Comparison of ENCODE assay signal across 19 cellular contexts in genomic region chr6:3870528-3870925, GRCh38.
"Had no signal": no experiment of that assay in that cellular context is flagged by ENCODE, and none has a peak within 500 bp of the region (broad histone marks: within the 10 kb centered on the region; RNA-seq: fewer than 3 reads in every experiment).

No MANE protein-coding gene starts in this region.

- H3K4me3 ChIP-seq: breast epithelium, left lung, prostate gland, thyroid gland had no signal

- H3K9me3 Mint-ChIP-seq: activated B cell treated with CpG ODN at 0.5 μM for 24 hours; activated naive CD8-positive, alpha-beta T cell treated with anti-CD3 and anti-CD28 coated beads, Interleukin-2, amount 10 ng/mL, durations not matched to agents 7 days and 5 days; memory B cell; natural killer cell; T-cell had no signal

- H3K27ac ChIP-seq: breast epithelium, left lung, prostate gland, thyroid gland had no signal

- H3K36me3 ChIP-seq: breast epithelium, left lung, prostate gland, thyroid gland had no signal

- H3K4me3 Mint-ChIP-seq: activated B cell treated with CpG ODN at 0.5 μM for 24 hours; activated naive CD8-positive, alpha-beta T cell treated with anti-CD3 and anti-CD28 coated beads, Interleukin-2, amount 10 ng/mL, durations not matched to agents 7 days and 5 days; memory B cell; natural killer cell had no signal

- H3K27me3 ChIP-seq: breast epithelium, left lung, thyroid gland had no signal

- H3K27ac Mint-ChIP-seq: activated B cell treated with CpG ODN at 0.5 μM for 24 hours; activated naive CD8-positive, alpha-beta T cell treated with anti-CD3 and anti-CD28 coated beads, Interleukin-2, amount 10 ng/mL, durations not matched to agents 7 days and 5 days; memory B cell; natural killer cell had no signal

- H3K9me3 ChIP-seq: breast epithelium, left lung, prostate gland, thyroid gland had no signal

- H3K4me1 ChIP-seq: breast epithelium, left lung, prostate gland, thyroid gland had no signal

- H3K4me1 Mint-ChIP-seq: activated B cell treated with CpG ODN at 0.5 μM for 24 hours, natural killer cell had no signal

- ATAC-seq: esophagus mucosa, natural killer cell, sciatic nerve had no signal

- DNase-seq: activated B cell treated with CpG ODN at 0.5 μM for 24 hours; activated CD4-positive, alpha-beta T cell treated with anti-CD3 and anti-CD28 coated beads, Interleukin-2, amount 50 U/mL, for 4 hours; activated gamma-delta T cell; activated naive CD8-positive, alpha-beta T cell treated with anti-CD3 and anti-CD28 coated beads, Interleukin-2, amount 10 ng/mL, durations not matched to agents 7 days and 5 days; aorta; dermis blood vessel endothelial cell; glutamatergic neuron; left lung; natural killer cell; nucleus accumbens; stimulated activated CD4-positive, alpha-beta T cell treated with anti-CD3 and anti-CD28 coated beads, Interleukin-12 subunit alpha, Interleukin-12 subunit beta, amount 100 ng/mL, for 4 hours; T-cell; thyroid gland had no signal

- H3K36me3 Mint-ChIP-seq: activated naive CD8-positive, alpha-beta T cell treated with anti-CD3 and anti-CD28 coated beads, Interleukin-2, amount 10 ng/mL, durations not matched to agents 7 days and 5 days; memory B cell; natural killer cell; T-cell had no signal

- FAIRE-seq: islet of Langerhans had no signal
